16 cellular contexts compared by ENCODE assay signal in the genomic region with DNA sequence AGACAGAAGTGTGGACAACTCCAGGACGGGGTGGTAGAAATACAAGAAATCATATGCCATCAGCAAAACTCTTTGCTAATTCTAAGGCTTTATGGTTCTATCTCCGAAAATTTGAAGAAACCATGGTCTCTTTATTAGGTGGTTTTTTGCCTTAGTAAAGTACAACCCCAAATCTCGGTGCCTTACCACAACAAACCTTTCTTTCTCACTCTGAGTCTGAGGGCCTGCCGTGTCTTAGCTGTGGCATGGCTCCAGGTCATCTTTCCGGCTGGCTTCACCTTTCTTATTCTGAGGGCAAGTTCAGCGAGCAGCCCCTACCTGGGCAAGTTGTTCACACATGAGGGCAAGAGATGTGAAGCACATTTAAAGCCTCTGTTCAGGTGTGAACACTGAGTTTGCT.
"Had no signal": no experiment of that assay in that cellular context is flagged by ENCODE, and none has a peak within 500 bp of the region (broad histone marks: within the 10 kb centered on the region; RNA-seq: fewer than 3 reads in every experiment).

No MANE protein-coding gene starts in this region.

- ATAC-seq: activated naive CD4-positive, alpha-beta T cell treated with anti-CD3 and anti-CD28 coated beads, Interleukin-2, amount 50 U/mL, for 72 hours; left lobe of liver; psoas muscle; sciatic nerve; upper lobe of right lung had no signal

- H3K27me3 Mint-ChIP-seq: activated T-cell treated with anti-CD3 and anti-CD28 coated beads, Interleukin-2, amount 50 U/mL, for 24 hours; central memory CD8-positive, alpha-beta T cell; natural killer cell treated with Interleukin-12 subunit alpha and Interleukin-12 subunit beta and Interleukin-15 and Interleukin-18, amount 100 ng/mL, for 72 hours had no signal

- H3K4me1 ChIP-seq: psoas muscle, spleen, suprapubic skin, upper lobe of right lung had no signal

- H3K9me3 Mint-ChIP-seq: activated naive CD4-positive, alpha-beta T cell treated with anti-CD3 and anti-CD28 coated beads, Interleukin-2, amount 50 U/mL, for 72 hours; activated T-cell treated with anti-CD3 and anti-CD28 coated beads, Interleukin-2, amount 50 U/mL, for 24 hours; central memory CD8-positive, alpha-beta T cell; natural killer cell treated with Interleukin-12 subunit alpha and Interleukin-12 subunit beta and Interleukin-15 and Interleukin-18, amount 100 ng/mL, for 72 hours had no signal

- H3K27me3 ChIP-seq: spleen, suprapubic skin, upper lobe of right lung had no signal

- H3K27ac ChIP-seq: psoas muscle, spleen, suprapubic skin, upper lobe of right lung had no signal

- H3K4me3 ChIP-seq: psoas muscle, spleen, suprapubic skin, upper lobe of right lung had no signal

- H3K9me3 ChIP-seq: psoas muscle, spleen, suprapubic skin, upper lobe of right lung had no signal

- H3K27ac Mint-ChIP-seq: activated naive CD4-positive, alpha-beta T cell treated with anti-CD3 and anti-CD28 coated beads, Interleukin-2, amount 50 U/mL, for 72 hours; activated T-cell treated with anti-CD3 and anti-CD28 coated beads, Interleukin-2, amount 50 U/mL, for 24 hours; brain; natural killer cell treated with Interleukin-12 subunit alpha and Interleukin-12 subunit beta and Interleukin-15 and Interleukin-18, amount 100 ng/mL, for 72 hours had no signal

- H3K36me3 Mint-ChIP-seq: activated naive CD4-positive, alpha-beta T cell treated with anti-CD3 and anti-CD28 coated beads, Interleukin-2, amount 50 U/mL, for 72 hours; brain; natural killer cell treated with Interleukin-12 subunit alpha and Interleukin-12 subunit beta and Interleukin-15 and Interleukin-18, amount 100 ng/mL, for 72 hours had no signal

- H3K4me1 Mint-ChIP-seq: brain; central memory CD8-positive, alpha-beta T cell had no signal

- DNase-seq: activated effector memory CD4-positive, alpha-beta T cell treated with Interleukin-2 at 50 U/mL for 16 hours; activated T-cell treated with anti-CD3 and anti-CD28 coated beads, Interleukin-2, amount 50 U/mL, for 24 hours; amniotic stem cell; effector memory CD4-positive, alpha-beta T cell; islet precursor cell; psoas muscle; spleen; stimulated activated naive CD4-positive, alpha-beta T cell; upper lobe of right lung had no signal

- H3K36me3 ChIP-seq: spleen, suprapubic skin, upper lobe of right lung had no signal

- H3K4me3 Mint-ChIP-seq: activated T-cell treated with anti-CD3 and anti-CD28 coated beads, Interleukin-2, amount 50 U/mL, for 24 hours; brain; central memory CD8-positive, alpha-beta T cell; natural killer cell treated with Interleukin-12 subunit alpha and Interleukin-12 subunit beta and Interleukin-15 and Interleukin-18, amount 100 ng/mL, for 72 hours had no signal
